20 cellular contexts compared by ENCODE assay signal in genomic region chr22:41827671-41828070, GRCh38. TPM values are rescaled to one million over a fixed set of nuclear protein-coding genes. Genes with fewer than 3 reads are reported as not detected.
A peak's percentile ranks its signal among the peaks of the same experiment; 100 is the strongest.
DNase-seq lines count a peak whose midpoint lies in the region; ATAC-seq and TF ChIP-seq lines count a peak whose summit lies in the region.
"Had no signal": no experiment of that assay in that cellular context is flagged by ENCODE, and none has a peak within 500 bp of the region (broad histone marks: within the 10 kb centered on the region; RNA-seq: fewer than 3 reads in every experiment).

No MANE protein-coding gene starts in this region.

- intact Hi-C loops in activated CD8-positive, alpha-beta T cell treated with anti-CD3 and anti-CD28 coated beads for 36 hours (cut with micrococcal nuclease): loop anchor here (5.0 kb wide), 1 partner anchor 115 kb away; no protein-coding TSS in a partner anchor

- no peak overlapping the region for H3K4me3 Mint-ChIP-seq in activated CD8-positive, alpha-beta T cell treated with anti-CD3 and anti-CD28 coated beads for 36 hours
- H3K4me3 Mint-ChIP-seq in activated CD8-positive, alpha-beta T cell treated with anti-CD3 and anti-CD28 coated beads, Interleukin-2, amount 10 ng/mL, durations not matched to agents 7 days and 5 days: no peak overlapping the region
- H3K4me3 Mint-ChIP-seq in memory B cell: no peak overlapping the region
- H3K4me3 Mint-ChIP-seq in stimulated activated effector memory CD8-positive, alpha-beta T cell treated with anti-CD3 and anti-CD28 coated beads, Interleukin-12 subunit alpha, Interleukin-12 subunit beta, amount 100 ng/mL, for 72 hours: peak overlapping the region; percentile 20
- no peak overlapping the region for H3K4me3 Mint-ChIP-seq in HFFc6
- H3K4me3 Mint-ChIP-seq: CD8-positive, alpha-beta memory T cell; GM23338 had no signal

- no peaks in the 10 kb centered on the region for H3K9me3 Mint-ChIP-seq in activated CD8-positive, alpha-beta T cell treated with anti-CD3 and anti-CD28 coated beads for 36 hours
- H3K9me3 Mint-ChIP-seq in activated CD8-positive, alpha-beta T cell treated with anti-CD3 and anti-CD28 coated beads, Interleukin-2, amount 10 ng/mL, durations not matched to agents 7 days and 5 days (ENCODE audit: insufficient read depth): no peaks in the 10 kb centered on the region
- H3K9me3 Mint-ChIP-seq in memory B cell: no peaks in the 10 kb centered on the region
- no peaks in the 10 kb centered on the region for H3K9me3 Mint-ChIP-seq in stimulated activated effector memory CD8-positive, alpha-beta T cell treated with anti-CD3 and anti-CD28 coated beads, Interleukin-12 subunit alpha, Interleukin-12 subunit beta, amount 100 ng/mL, for 72 hours
- H3K9me3 Mint-ChIP-seq in HFFc6: no peaks in the 10 kb centered on the region
- H3K9me3 Mint-ChIP-seq: CD8-positive, alpha-beta memory T cell; GM23338 had no signal

- H3K27me3 Mint-ChIP-seq in activated CD8-positive, alpha-beta T cell treated with anti-CD3 and anti-CD28 coated beads for 36 hours: no peaks in the 10 kb centered on the region
- no peaks in the 10 kb centered on the region for H3K27me3 Mint-ChIP-seq in activated CD8-positive, alpha-beta T cell treated with anti-CD3 and anti-CD28 coated beads, Interleukin-2, amount 10 ng/mL, durations not matched to agents 7 days and 5 days (ENCODE audit: low read depth)
- H3K27me3 Mint-ChIP-seq in memory B cell (no peaks in the 10 kb centered on the region), HFFc6 (ENCODE audit: insufficient read depth) (peaks cover 1% of the 10 kb centered on the region)
- H3K27me3 Mint-ChIP-seq: CD8-positive, alpha-beta memory T cell had no signal

- peaks cover 42% of the 10 kb centered on the region for H3K4me1 Mint-ChIP-seq in activated CD8-positive, alpha-beta T cell treated with anti-CD3 and anti-CD28 coated beads for 36 hours (ENCODE audit: low read depth)
- peaks cover 20% of the 10 kb centered on the region for H3K4me1 Mint-ChIP-seq in activated CD8-positive, alpha-beta T cell treated with anti-CD3 and anti-CD28 coated beads, Interleukin-2, amount 10 ng/mL, durations not matched to agents 7 days and 5 days (ENCODE audit: low read depth)
- peaks cover 9% of the 10 kb centered on the region for H3K4me1 Mint-ChIP-seq in memory B cell
- peaks cover 65% of the 10 kb centered on the region for H3K4me1 Mint-ChIP-seq in stimulated activated effector memory CD8-positive, alpha-beta T cell treated with anti-CD3 and anti-CD28 coated beads, Interleukin-12 subunit alpha, Interleukin-12 subunit beta, amount 100 ng/mL, for 72 hours
- peaks cover 27% of the 10 kb centered on the region for H3K4me1 Mint-ChIP-seq in HFFc6 (ENCODE audit: low read depth)

- H3K9me3 ChIP-seq in SK-N-MC (ENCODE audit: low read depth, low read length): no peaks in the 10 kb centered on the region
- H3K9me3 ChIP-seq: A549, upper lobe of left lung had no signal

- ATAC-seq in activated CD8-positive, alpha-beta T cell treated with anti-CD3 and anti-CD28 coated beads for 36 hours: no peak
- ATAC-seq in activated CD8-positive, alpha-beta T cell treated with anti-CD3 and anti-CD28 coated beads, Interleukin-2, amount 10 ng/mL, durations not matched to agents 7 days and 5 days: no peak
- ATAC-seq in memory B cell (ENCODE audit: low read depth) (no peak), GM21528 (IDR thresholded peaks at IDR 0.05; ENCODE audit: low FRiP score, unreplicated experiment) (no peak), GM21576 (IDR thresholded peaks at IDR 0.05; ENCODE audit: unreplicated experiment) (no peak)
- no peak for ATAC-seq in stimulated activated effector memory CD8-positive, alpha-beta T cell treated with anti-CD3 and anti-CD28 coated beads, Interleukin-12 subunit alpha, Interleukin-12 subunit beta, amount 100 ng/mL, for 72 hours
- ATAC-seq: A549, GM23338 had no signal

- H3K27ac ChIP-seq in SK-N-MC: peak overlapping the region; percentile 56
- H3K27ac ChIP-seq: A549, coronary artery had no signal

- H3K9ac ChIP-seq in SK-N-MC (ENCODE audit: insufficient read length): no peak overlapping the region

- DNase-seq in activated CD8-positive, alpha-beta T cell treated with anti-CD3 and anti-CD28 coated beads for 36 hours: no peak
- no peak for DNase-seq in activated CD8-positive, alpha-beta T cell treated with anti-CD3 and anti-CD28 coated beads, Interleukin-2, amount 10 ng/mL, durations not matched to agents 7 days and 5 days
- DNase-seq in SK-N-MC (ENCODE audit: low read depth, low spot score) (no peak), memory B cell (ENCODE audit: low spot score in 2 of 2) (no peak), HFFc6 (no peak)
- DNase-seq in stimulated activated effector memory CD8-positive, alpha-beta T cell treated with anti-CD3 and anti-CD28 coated beads, Interleukin-12 subunit alpha, Interleukin-12 subunit beta, amount 100 ng/mL, for 72 hours (ENCODE audit: low spot score in 2 of 2): no peak
- DNase-seq: activated CD4-positive, alpha-beta T cell treated with anti-CD3 and anti-CD28 coated beads for 4 hours; activated T-cell treated with anti-CD3 and anti-CD28 coated beads, Interleukin-2, amount 50 U/mL, for 48 hours; CD8-positive, alpha-beta memory T cell; NCI-H187 treated with DMSO at 0.1 percent for 48 hours; NCI-H82; stimulated activated CD4-positive, alpha-beta T cell treated with anti-CD3 and anti-CD28 coated beads, Interleukin-4, amount 100 ng/mL, for 1 hour; stimulated activated CD8-positive, alpha-beta memory T cell treated with anti-CD3 and anti-CD28 coated beads, Interleukin-4, amount 100 ng/mL, for 48 hours; T-helper 9 cell; upper lobe of left lung had no signal

- peak overlapping the region; percentile 38 for H3K27ac Mint-ChIP-seq in activated CD8-positive, alpha-beta T cell treated with anti-CD3 and anti-CD28 coated beads for 36 hours
- no peak overlapping the region for H3K27ac Mint-ChIP-seq in activated CD8-positive, alpha-beta T cell treated with anti-CD3 and anti-CD28 coated beads, Interleukin-2, amount 10 ng/mL, durations not matched to agents 7 days and 5 days
- H3K27ac Mint-ChIP-seq in memory B cell (peak overlapping the region; percentile 99), HFFc6 (no peak overlapping the region)
- peak overlapping the region; percentile 82 for H3K27ac Mint-ChIP-seq in stimulated activated effector memory CD8-positive, alpha-beta T cell treated with anti-CD3 and anti-CD28 coated beads, Interleukin-12 subunit alpha, Interleukin-12 subunit beta, amount 100 ng/mL, for 72 hours

- peaks cover 11% of the 10 kb centered on the region for H3K36me3 ChIP-seq in SK-N-MC (ENCODE audit: insufficient read depth, low read length)
- H3K36me3 ChIP-seq: upper lobe of left lung had no signal

- H3K36me3 Mint-ChIP-seq in activated CD8-positive, alpha-beta T cell treated with anti-CD3 and anti-CD28 coated beads for 36 hours (ENCODE audit: low read depth): peaks cover 36% of the 10 kb centered on the region
- H3K36me3 Mint-ChIP-seq in activated CD8-positive, alpha-beta T cell treated with anti-CD3 and anti-CD28 coated beads, Interleukin-2, amount 10 ng/mL, durations not matched to agents 7 days and 5 days (ENCODE audit: low read depth): peaks cover 42% of the 10 kb centered on the region
- H3K36me3 Mint-ChIP-seq in memory B cell (peaks cover 5% of the 10 kb centered on the region), HFFc6 (ENCODE audit: low read depth) (no peaks in the 10 kb centered on the region)
- peaks cover 28% of the 10 kb centered on the region for H3K36me3 Mint-ChIP-seq in stimulated activated effector memory CD8-positive, alpha-beta T cell treated with anti-CD3 and anti-CD28 coated beads, Interleukin-12 subunit alpha, Interleukin-12 subunit beta, amount 100 ng/mL, for 72 hours

- POLR2A ChIA-PET in activated CD8-positive, alpha-beta T cell treated with anti-CD3 and anti-CD28 coated beads for 36 hours (lab: Charles Lee): interaction anchor here (0.6 to 2.5 kb wide), 5 partner anchors 14 to 113 kb away, joined by 3 to 7 read pairs (median 5); partner anchors contain the start of gene CCDC134
- POLR2A ChIA-PET in activated CD8-positive, alpha-beta T cell treated with anti-CD3 and anti-CD28 coated beads, Interleukin-2, amount 10 ng/mL, durations not matched to agents 7 days and 5 days (lab: Charles Lee): interaction anchor here (0.5 to 1.3 kb wide), 2 partner anchors 12 to 113 kb away, joined by 3 read pairs; no protein-coding TSS in a partner anchor

- no peak for TF ChIP-seq CTCF in activated CD8-positive, alpha-beta T cell treated with anti-CD3 and anti-CD28 coated beads for 36 hours (IDR thresholded peaks at IDR 0.05)
- no peak for TF ChIP-seq CTCF in HFFc6 (IDR thresholded peaks at IDR 0.05)

- CTCF ChIA-PET in activated CD8-positive, alpha-beta T cell treated with anti-CD3 and anti-CD28 coated beads for 36 hours (lab: Charles Lee): interaction anchor here (1.4 to 8.4 kb wide), 3 partner anchors 30 to 113 kb away, joined by 7 to 38 read pairs (median 7); no protein-coding TSS in a partner anchor
- CTCF ChIA-PET in activated CD8-positive, alpha-beta T cell treated with anti-CD3 and anti-CD28 coated beads, Interleukin-2, amount 10 ng/mL, durations not matched to agents 7 days and 5 days (lab: Charles Lee): interaction anchor here (1.2 to 1.8 kb wide), 3 partner anchors 81 to 131 kb away, joined by 3 to 8 read pairs (median 6); no protein-coding TSS in a partner anchor

- no peak overlapping the region for H3K4me3 ChIP-seq in SK-N-MC
- H3K4me3 ChIP-seq: A549, coronary artery, GM23338, upper lobe of left lung had no signal

RNA-seq across cellular contexts. Expression of gene SREBF2, which starts 5.2 kb away (rescaled TPM):
- 10 to 100 TPM; 87.1 to 92.9 TPM for total RNA-seq in activated CD8-positive, alpha-beta T cell treated with anti-CD3 and anti-CD28 coated beads for 36 hours
- 10 to 100 TPM; 93.0 to 93.7 TPM for total RNA-seq in activated CD8-positive, alpha-beta T cell treated with anti-CD3 and anti-CD28 coated beads, Interleukin-2, amount 10 ng/mL, durations not matched to agents 7 days and 5 days
- 10 to 100 TPM; 29.3 to 42.1 (median 37.6) TPM for total RNA-seq in HFFc6 (2021; fragmentation: NEBNext Ultra II Directional; extraction: Animal tissue kit (Norgen Biotek cat#: 25700))

RNA-seq across cellular contexts. Expression of gene CCDC134, which starts 27.2 kb away (rescaled TPM):
- 10 to 100 TPM; 15.2 to 15.9 TPM for total RNA-seq in activated CD8-positive, alpha-beta T cell treated with anti-CD3 and anti-CD28 coated beads for 36 hours
- total RNA-seq in activated CD8-positive, alpha-beta T cell treated with anti-CD3 and anti-CD28 coated beads, Interleukin-2, amount 10 ng/mL, durations not matched to agents 7 days and 5 days: 10 to 100 TPM; 20.3 to 20.9 TPM
- total RNA-seq in HFFc6 (2021; fragmentation: NEBNext Ultra II Directional; extraction: Animal tissue kit (Norgen Biotek cat#: 25700)): 10 to 100 TPM in 2 of 6 experiments, 1 to 10 TPM in 4; 8.9 to 10.4 (median 9.1) TPM

Comparison
In these comparisons a context has a peak if more than half of its experiments do, and no peak if none do; other contexts are left out.
1. H3K27ac Mint-ChIP-seq: peak in activated CD8-positive, alpha-beta T cell treated with anti-CD3 and anti-CD28 coated beads for 36 hours (single experiment), memory B cell (single experiment) and stimulated activated effector memory CD8-positive, alpha-beta T cell treated with anti-CD3 and anti-CD28 coated beads, Interleukin-12 subunit alpha, Interleukin-12 subunit beta, amount 100 ng/mL, for 72 hours (single experiment); none in activated CD8-positive, alpha-beta T cell treated with anti-CD3 and anti-CD28 coated beads, Interleukin-2, amount 10 ng/mL, durations not matched to agents 7 days and 5 days (single experiment) and HFFc6 (single experiment).